15 cellular contexts compared by ENCODE assay signal in the genomic region with DNA sequence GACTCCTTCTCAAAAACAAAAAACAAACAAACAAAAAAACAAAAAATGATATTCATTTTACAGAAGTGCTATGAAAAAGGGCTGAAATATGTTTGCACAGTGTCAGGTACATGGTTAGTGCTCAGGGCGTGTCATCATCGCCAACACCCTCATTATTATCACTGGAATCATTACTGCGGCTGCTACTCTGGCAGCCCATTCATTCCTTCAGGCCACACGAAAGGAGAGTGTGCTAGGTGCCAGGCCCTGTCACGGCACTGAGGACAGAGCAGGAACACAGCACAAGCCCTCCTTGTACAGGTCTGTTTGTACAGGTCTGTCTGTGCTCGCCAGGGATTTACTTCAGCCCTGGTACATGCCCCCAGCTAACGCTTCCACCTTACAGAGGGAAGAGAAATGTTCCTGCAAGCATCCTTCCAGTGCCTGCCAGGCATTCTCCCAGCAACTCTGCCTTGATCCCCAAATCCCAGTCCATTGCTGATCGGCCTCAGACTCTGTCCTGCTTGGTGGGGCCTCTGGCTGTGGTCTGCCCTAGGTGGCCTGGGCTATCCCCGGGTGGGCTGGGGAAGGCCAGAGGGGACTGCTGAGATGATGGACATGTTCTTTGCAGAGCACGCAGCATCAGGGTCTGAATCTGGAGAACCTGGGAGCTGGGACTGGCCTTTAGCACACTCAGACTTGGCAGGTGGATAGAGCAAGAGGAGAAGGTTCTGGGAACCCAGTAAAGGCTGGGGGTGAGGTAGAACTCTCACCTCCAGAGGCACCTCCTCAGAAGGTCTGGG.
DNase-seq lines count a peak whose midpoint lies in the region; ATAC-seq and TF ChIP-seq lines count a peak whose summit lies in the region.
"Had no signal": no experiment of that assay in that cellular context is flagged by ENCODE, and none has a peak within 500 bp of the region (broad histone marks: within the 10 kb centered on the region; RNA-seq: fewer than 3 reads in every experiment).

No MANE protein-coding gene starts in this region.

- no peaks in the 10 kb centered on the region for H3K9me3 ChIP-seq in Panc1 (ENCODE audit: control insufficient read depth, insufficient read depth, low read depth, low read length)
- H3K9me3 ChIP-seq: BLaER1 had no signal

- no peaks in the 10 kb centered on the region for H3K9me3 Mint-ChIP-seq in stimulated activated memory B cell treated with anti-CD40 and anti-IgM and Interleukin-4, amounts not matched to agents 10 μg/mL and 1 μg/mL and 100 μg/mL, for 72 hours
- H3K9me3 Mint-ChIP-seq: CD4-positive, alpha-beta memory T cell; H9 had no signal

- H3K27me3 ChIP-seq in Panc1 (ENCODE audit: control insufficient read depth, insufficient read depth, low read length), result peaks cover 10% of the 10 kb centered on the region
- H3K27me3 ChIP-seq: BLaER1 had no signal

- DNase-seq in NCI-H748 (lab: John Stamatoyannopoulos, UW; ENCODE audit: unreplicated experiment) (peak; percentile 33), NCI-H748 treated with DMSO at 0.1 percent for 48 hours (lab: John Stamatoyannopoulos, UW) (no peak), Panc1 (ENCODE audit: low read depth, low spot score) (no peak), left colon (no peak), NCI-H1417 (lab: John Stamatoyannopoulos, UW) (no peak)
- no peak for DNase-seq in activated naive CD4-positive, alpha-beta T cell treated with anti-CD3 and anti-CD28 coated beads, Interleukin-2, amount 50 U/mL, for 16 hours
- DNase-seq: 8988T; CD4-positive, alpha-beta memory T cell; DMS153; DND-41; EL; H9 had no signal

- no peak overlapping the region for H3K4me3 Mint-ChIP-seq in stimulated activated memory B cell treated with anti-CD40 and anti-IgM and Interleukin-4, amounts not matched to agents 10 μg/mL and 1 μg/mL and 100 μg/mL, for 72 hours
- H3K4me3 Mint-ChIP-seq: CD14-positive monocyte; CD4-positive, alpha-beta memory T cell; H9 had no signal

- no peak overlapping the region for H3K4me3 ChIP-seq in Panc1 (ENCODE audit: low read depth in 2 of 2, low read length in 2 of 2)
- H3K4me3 ChIP-seq: BLaER1 had no signal

- H3K27me3 Mint-ChIP-seq in stimulated activated memory B cell treated with anti-CD40 and anti-IgM and Interleukin-4, amounts not matched to agents 10 μg/mL and 1 μg/mL and 100 μg/mL, for 72 hours, result peaks cover 7% of the 10 kb centered on the region

- intact Hi-C loops in Panc1 (cut with micrococcal nuclease; ENCODE audit: unreplicated experiment) (no loop called here), left colon (cut with DNase I, micrococcal nuclease) (no loop called here)

- H3K27ac Mint-ChIP-seq in stimulated activated memory B cell treated with anti-CD40 and anti-IgM and Interleukin-4, amounts not matched to agents 10 μg/mL and 1 μg/mL and 100 μg/mL, for 72 hours, result no peak overlapping the region
- H3K27ac Mint-ChIP-seq: CD14-positive monocyte had no signal

- no peaks in the 10 kb centered on the region for H3K36me3 Mint-ChIP-seq in stimulated activated memory B cell treated with anti-CD40 and anti-IgM and Interleukin-4, amounts not matched to agents 10 μg/mL and 1 μg/mL and 100 μg/mL, for 72 hours
- H3K36me3 Mint-ChIP-seq: CD14-positive monocyte; CD4-positive, alpha-beta memory T cell had no signal

- no TSS peak for BruUV-seq in Panc1 (replicated peaks; lab: Mats Ljungman, UMichigan)

- CTCF ChIA-PET in Panc1 (lab: Charles Lee), result no interaction called here

- H3K4me1 Mint-ChIP-seq in stimulated activated memory B cell treated with anti-CD40 and anti-IgM and Interleukin-4, amounts not matched to agents 10 μg/mL and 1 μg/mL and 100 μg/mL, for 72 hours, result peaks cover 30% of the 10 kb centered on the region
- H3K4me1 Mint-ChIP-seq: CD14-positive monocyte had no signal

- in situ Hi-C loops in Panc1 (cut with HindIII; ENCODE audit: low pct_unique_long_range_greater_than_20kb, low sequenced_read_pairs), result no loop called here

- H3K36me3 ChIP-seq in Panc1 (ENCODE audit: control insufficient read depth, insufficient read depth, low read length), result no peaks in the 10 kb centered on the region
- H3K36me3 ChIP-seq: BLaER1 had no signal

- no peaks in the 10 kb centered on the region for H3K4me1 ChIP-seq in Panc1 (ENCODE audit: control insufficient read depth, insufficient read depth, low read length)
- H3K4me1 ChIP-seq: BLaER1 had no signal

- no peak overlapping the region for H3K27ac ChIP-seq in Panc1 (ENCODE audit: low read length)
- H3K27ac ChIP-seq: BLaER1 had no signal

- ATAC-seq in Panc1 (0 out of 2 replicates have a peak, but pooled peaks have one; percentile 36), left colon (peak; percentile 58)
- no peak for ATAC-seq in stimulated activated memory B cell treated with anti-CD40 and anti-IgM and Interleukin-4, amounts not matched to agents 10 μg/mL and 1 μg/mL and 100 μg/mL, for 72 hours

- POLR2A ChIA-PET in Panc1 (lab: Charles Lee), result no interaction called here

- TF ChIP-seq CTCF in Panc1 (IDR thresholded peaks at IDR 0.05), result no peak
